ENCODE assay signal across 8 cellular contexts in the genomic region with DNA sequence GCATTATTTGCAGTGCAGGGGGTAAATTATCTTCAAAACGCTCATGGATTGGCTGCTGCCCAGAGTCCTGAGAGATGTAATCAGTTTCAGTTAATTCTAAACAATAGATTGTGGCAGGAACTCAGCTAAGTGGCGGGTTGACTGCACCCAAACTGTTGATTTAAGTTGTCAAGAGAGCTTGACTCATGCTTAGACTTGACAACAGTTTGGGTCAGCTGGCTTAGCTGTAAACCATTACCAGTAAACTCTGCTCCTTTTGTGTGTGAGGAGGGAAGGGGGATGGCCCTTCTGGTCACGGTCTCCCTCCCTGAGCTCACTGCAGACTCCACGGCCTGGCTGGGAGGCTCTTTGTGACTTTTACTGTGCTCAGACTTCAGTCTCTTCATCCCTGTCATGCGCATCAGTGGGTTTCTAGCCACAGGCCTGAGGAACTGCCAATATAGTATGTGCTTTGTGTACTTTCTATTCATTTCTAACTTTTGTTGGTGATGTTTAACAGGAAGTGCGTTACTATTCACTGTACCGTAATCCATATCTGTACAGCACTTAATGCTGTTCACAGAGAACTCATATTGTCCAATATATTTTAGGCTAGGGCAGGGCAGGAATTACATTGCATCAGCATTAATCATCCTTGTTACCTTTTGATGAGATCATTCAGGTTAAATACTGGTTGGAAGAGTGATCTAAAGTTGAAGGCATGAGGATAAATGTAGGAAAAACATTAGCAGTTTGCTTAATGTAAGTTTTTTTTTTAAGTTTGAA.
A peak's percentile ranks its signal among the peaks of the same experiment; 100 is the strongest.
DNase-seq lines count a peak whose midpoint lies in the region; FAIRE-seq and TF ChIP-seq lines count a peak whose summit lies in the region.

No MANE protein-coding gene starts in this region.

- intact Hi-C loops in mammary epithelial cell (cut with micrococcal nuclease): loop anchor here (1.0 to 10.0 kb wide), 4 partner anchors 11 to 846 kb away; no protein-coding TSS in a partner anchor

- H3K4me1 ChIP-seq in H9 (ENCODE audit: insufficient read depth, low read length): no peaks in the 10 kb centered on the region
- peaks cover 19% of the 10 kb centered on the region for H3K4me1 ChIP-seq in mammary epithelial cell (ENCODE audit: insufficient read depth, low read length)

- no peak overlapping the region for H3K27ac ChIP-seq in H9 (ENCODE audit: insufficient read length, low read depth, low read length)
- H3K27ac ChIP-seq in mammary epithelial cell (ENCODE audit: insufficient read depth, low read depth, low read length): peak overlapping the region; percentile 98

- H2AK5ac ChIP-seq in H9 (ENCODE audit: insufficient read length, low read length): no peak overlapping the region

- no peak overlapping the region for H2BK20ac ChIP-seq in H9 (ENCODE audit: low read depth, low read length, poor library complexity, severe bottlenecking)

- H3K27ac Mint-ChIP-seq in H9: peak overlapping the region in 1 of 3 experiments; percentile 51; a peak in 2 of 7 replicates

- no peaks in the 10 kb centered on the region for H3K79me2 ChIP-seq in H9 (ENCODE audit: insufficient read depth, low read length)
- H3K79me2 ChIP-seq in mammary epithelial cell (ENCODE audit: insufficient read depth, low read length): no peaks in the 10 kb centered on the region

- FAIRE-seq in GM12892 (lab: Jason Lieb, UNC): peak; percentile 92

- CTCF ChIA-PET in mammary epithelial cell (lab: Charles Lee; ENCODE audit: low non-redundant PET): interaction anchor here (0.6 kb wide), 1 partner anchor 11 kb away, joined by 5 read pairs; no protein-coding TSS in a partner anchor

- H3K36me3 ChIP-seq in mammary epithelial cell (ENCODE audit: insufficient read depth, low read length): no peaks in the 10 kb centered on the region

- BruUV-seq in mammary epithelial cell (replicated peaks; lab: Mats Ljungman, UMichigan): TSS peak; percentile 83

- H3K23ac ChIP-seq in H9 (ENCODE audit: insufficient read length, low read depth, low read length): no peak overlapping the region

- H3K4me2 ChIP-seq in H9 (ENCODE audit: insufficient read depth, insufficient read length, low read length): no peak overlapping the region
- peak overlapping the region; percentile 48 for H3K4me2 ChIP-seq in mammary epithelial cell (ENCODE audit: insufficient read depth, low read depth, low read length)

- H4K5ac ChIP-seq in H9 (ENCODE audit: insufficient read length, low read depth, low read length): no peak overlapping the region

- H2BK15ac ChIP-seq in H9 (ENCODE audit: low read depth, low read length): no peak overlapping the region

- no peak overlapping the region for H4K91ac ChIP-seq in H9 (ENCODE audit: insufficient read length, low read depth, low read length)

- no peak overlapping the region for H3K4me3 ChIP-seq in mammary epithelial cell (replicated peaks in 1 of 3; ENCODE audit: insufficient read depth in 1 of 3, low read depth in 2 of 3, low read length in 3 of 3)

- H3K9ac ChIP-seq in H9 (ENCODE audit: extremely low read depth, insufficient read length, low read length): no peak overlapping the region
- H3K9ac ChIP-seq in mammary epithelial cell (ENCODE audit: insufficient read depth, low read length): peak overlapping the region; percentile 63

- DNase-seq in GM12892 (ENCODE audit: insufficient read length) (no peak), H9 (peak; percentile 28), NCI-H1105 treated with DMSO at 0.1 percent for 48 hours (lab: John Stamatoyannopoulos, UW) (peak; percentile 100), mammary epithelial cell (peak; percentile 96), pulmonary artery endothelial cell (ENCODE audit: low read depth, low spot score) (peak; percentile 62), Ammon's horn (ENCODE audit: low spot score) (no peak), midbrain (lab: John Stamatoyannopoulos, UW) (no peak), CD1c-positive myeloid dendritic cell (ENCODE audit: extremely low spot score) (no peak)

- TF ChIP-seq CTCF in H9 (conservative IDR thresholded peaks at IDR 0.05) (no peak), mammary epithelial cell (conservative IDR thresholded peaks at IDR 0.05 in 1 of 2, IDR thresholded peaks at IDR 0.05 in 1 of 2; ENCODE audit: extremely low read depth in 1 of 2, insufficient read depth in 1 of 2, low read depth in 1 of 2, low read length in 2 of 2) (no peak)

- H3K56ac ChIP-seq in H9 (ENCODE audit: insufficient read length, low read depth, low read length): no peak overlapping the region

- H3K4me1 Mint-ChIP-seq in H9: peaks cover 7 to 14% of the 10 kb centered on the region in 2 experiments

- no peaks in the 10 kb centered on the region for H3K79me1 ChIP-seq in H9 (ENCODE audit: insufficient read depth, low read depth, low read length, poor library complexity, severe bottlenecking)

- H3K9me3 Mint-ChIP-seq in H9: peaks cover 5 to 6% of the 10 kb centered on the region in 2 experiments; a peak in 4 of 5 replicates

- H2BK5ac ChIP-seq in H9 (ENCODE audit: insufficient read length, low read length): no peak overlapping the region

- H3K14ac ChIP-seq in H9 (ENCODE audit: insufficient read depth, low read length): no peak overlapping the region

- no peak overlapping the region for H3K18ac ChIP-seq in H9 (ENCODE audit: insufficient read length, low read depth, low read length)

- dilution Hi-C loops in mammary epithelial cell (cut with HindIII; ENCODE audit: low sequenced_read_pairs): no loop called here

- peaks cover 5 to 8% (median 8%) of the 10 kb centered on the region in 3 experiments for H3K36me3 Mint-ChIP-seq in H9 (ENCODE audit: insufficient read depth in 1 of 3, low read depth in 3 of 3)

- H3K9me3 ChIP-seq in H9 (ENCODE audit: control insufficient read depth, low read depth, low read length): peaks cover 4% of the 10 kb centered on the region
- peaks cover 7% of the 10 kb centered on the region for H3K9me3 ChIP-seq in mammary epithelial cell (replicated peaks; ENCODE audit: insufficient read depth, low read length)

- H3K4ac ChIP-seq in H9 (ENCODE audit: low read depth, low read length): no peak overlapping the region

- no CpG with 5 or more reads among the region's 7 CpGs for WGBS in H9 (ENCODE audit: extremely low coverage, insufficient read length, low lambda C conversion rate)
- 63% methylated on average over 7 of the region's 7 CpGs for WGBS in mammary epithelial cell (ENCODE audit: low coverage, missing lambda C conversion rate)

- H2BK120ac ChIP-seq in H9 (ENCODE audit: low read depth, low read length, poor library complexity, severe bottlenecking): no peak overlapping the region

- H3K27me3 Mint-ChIP-seq in H9 (ENCODE audit: low read depth): no peaks in the 10 kb centered on the region

- TF ChIP-seq POLR2A in GM12892 (IDR thresholded peaks at IDR 0.05; ENCODE audit: low read depth, low read length): 0 out of 2 replicates have a peak, but pooled peaks have one; percentile 21

- H2AFZ ChIP-seq in H9 (ENCODE audit: low read length) (no peak overlapping the region), mammary epithelial cell (ENCODE audit: low read depth, low read length) (peak overlapping the region; percentile 79)

- no peak overlapping the region for H2BK12ac ChIP-seq in H9 (ENCODE audit: insufficient read length, low read depth, low read length)

- H3K27me3 ChIP-seq in H9 (ENCODE audit: insufficient read depth, low read length): no peaks in the 10 kb centered on the region
- no peaks in the 10 kb centered on the region for H3K27me3 ChIP-seq in mammary epithelial cell (ENCODE audit: insufficient read depth, low read length)

- no peak overlapping the region for H3T11ph ChIP-seq in H9 (ENCODE audit: low read length)

- H3K4me3 Mint-ChIP-seq in H9: no peak overlapping the region

- H4K20me1 ChIP-seq in H9 (ENCODE audit: control insufficient read depth, insufficient read depth, insufficient read length): no peaks in the 10 kb centered on the region
- H4K20me1 ChIP-seq in mammary epithelial cell (ENCODE audit: insufficient read depth, low read length): no peaks in the 10 kb centered on the region

- H3K23me2 ChIP-seq in H9 (ENCODE audit: insufficient read length, low read depth, low read length, poor library complexity, severe bottlenecking): no peaks in the 10 kb centered on the region

- in situ Hi-C loops in mammary epithelial cell (cut with MboI; ENCODE audit: low sequenced_read_pairs in 2 of 2): no loop called here

- no peak overlapping the region for H4K8ac ChIP-seq in H9 (replicated peaks; ENCODE audit: insufficient read length, low read depth, low read length)

Comparison
In these comparisons a context has a peak if more than half of its experiments do, and no peak if none do; other contexts are left out.
1. DNase-seq: peak in H9 (single experiment), NCI-H1105 treated with DMSO at 0.1 percent for 48 hours (single experiment), mammary epithelial cell (single experiment) and pulmonary artery endothelial cell (single experiment); none in GM12892 (single experiment), Ammon's horn (single experiment), midbrain (single experiment) and CD1c-positive myeloid dendritic cell (single experiment).